ENCODE assay signal across 23 cellular contexts in genomic region chr18:25713104-25713503, GRCh38.
A peak's percentile ranks its signal among the peaks of the same experiment; 100 is the strongest.
DNase-seq lines count a peak whose midpoint lies in the region; ATAC-seq, FAIRE-seq and TF ChIP-seq lines count a peak whose summit lies in the region.
"Had no signal": no experiment of that assay in that cellular context is flagged by ENCODE, and none has a peak within 500 bp of the region (broad histone marks: within the 10 kb centered on the region; RNA-seq: fewer than 3 reads in every experiment).

No MANE protein-coding gene starts in this region.

- H3K4me2 ChIP-seq in A549: no peak overlapping the region
- H3K4me2 ChIP-seq in IMR-90 (ENCODE audit: low read depth, low read length): no peak overlapping the region
- H3K4me2 ChIP-seq in H1 (ENCODE audit: insufficient read depth in 1 of 2, low read depth in 2 of 2, low read length in 2 of 2): no peak overlapping the region
- H3K4me2 ChIP-seq: BLaER1 treated with 17β-estradiol and CSF1 and Interleukin-3, amounts not matched to agents 10 nM and 100 nM had no signal

- H4K5ac ChIP-seq in IMR-90 (ENCODE audit: low read depth, low read length) (no peak overlapping the region), H1 (ENCODE audit: insufficient read length, low read depth, low read length) (no peak overlapping the region)

- no peak overlapping the region for H3K4me3 Mint-ChIP-seq in activated CD4-positive, alpha-beta memory T cell treated with anti-CD3 and anti-CD28 coated beads for 36 hours
- H3K4me3 Mint-ChIP-seq: B cell; CD4-positive, alpha-beta T cell; CD8-positive, alpha-beta T cell had no signal

- H2BK15ac ChIP-seq in IMR-90 (ENCODE audit: low read depth, low read length) (no peak overlapping the region), H1 (ENCODE audit: low read length) (no peak overlapping the region)

- H3K4me3 ChIP-seq in A549: no peak overlapping the region
- no peak overlapping the region for H3K4me3 ChIP-seq in IMR-90 (ENCODE audit: insufficient read depth, low read depth, low read length)
- no peak overlapping the region for H3K4me3 ChIP-seq in H1 (ENCODE audit: extremely low read depth in 1 of 4, insufficient read depth in 2 of 4, low read depth in 3 of 4, low read length in 4 of 4)
- H3K4me3 ChIP-seq in fibroblast of mammary gland (ENCODE audit: control insufficient read depth, low read depth, low read length): no peak overlapping the region
- H3K4me3 ChIP-seq: BLaER1 treated with 17β-estradiol and CSF1 and Interleukin-3, amounts not matched to agents 10 nM and 100 nM had no signal

- no peak overlapping the region for H2AK9ac ChIP-seq in IMR-90 (replicated peaks; ENCODE audit: low read depth, low read length, poor library complexity)

- H2BK20ac ChIP-seq in IMR-90 (ENCODE audit: low read depth, low read length): no peak overlapping the region
- no peak overlapping the region for H2BK20ac ChIP-seq in H1 (ENCODE audit: low read length)

- H2BK120ac ChIP-seq in IMR-90 (ENCODE audit: low read depth, low read length) (no peak overlapping the region), H1 (replicated peaks; ENCODE audit: low read depth, low read length) (no peak overlapping the region)

- in situ Hi-C loops in IMR-90 (cut with MboI; ENCODE audit: low sequenced_read_pairs): no loop called here

- H3K4me1 Mint-ChIP-seq in activated CD4-positive, alpha-beta memory T cell treated with anti-CD3 and anti-CD28 coated beads for 36 hours (ENCODE audit: low read depth): no peaks in the 10 kb centered on the region
- H3K4me1 Mint-ChIP-seq: B cell had no signal

- H3K79me2 ChIP-seq in H1 (ENCODE audit: control insufficient read depth in 1 of 2, insufficient read depth in 2 of 2, low read length in 2 of 2): no peaks in the 10 kb centered on the region

- H3K23ac ChIP-seq in IMR-90 (ENCODE audit: low read depth, low read length) (no peak overlapping the region), H1 (ENCODE audit: insufficient read length) (no peak overlapping the region)

- H3K9me1 ChIP-seq in IMR-90 (ENCODE audit: insufficient read depth, low read length): no peaks in the 10 kb centered on the region

- no peaks in the 10 kb centered on the region for H3K36me3 Mint-ChIP-seq in activated CD4-positive, alpha-beta memory T cell treated with anti-CD3 and anti-CD28 coated beads for 36 hours
- H3K36me3 Mint-ChIP-seq: CD8-positive, alpha-beta T cell had no signal

- H3K27me3 Mint-ChIP-seq in activated CD4-positive, alpha-beta memory T cell treated with anti-CD3 and anti-CD28 coated beads for 36 hours: peaks cover 4% of the 10 kb centered on the region

- POLR2A ChIA-PET in A549 (lab: Yijun Ruan, JAX): no interaction called here
- POLR2A ChIA-PET in IMR-90 (lab: Charles Lee; ENCODE audit: unreplicated experiment): no interaction called here
- POLR2A ChIA-PET in H1 (lab: Charles Lee; ENCODE audit: partially characterized antibody): no interaction called here
- POLR2A ChIA-PET in activated CD4-positive, alpha-beta memory T cell treated with anti-CD3 and anti-CD28 coated beads for 36 hours (lab: Charles Lee): no interaction called here

- intact Hi-C loops in IMR-90 (cut with micrococcal nuclease): no loop called here
- intact Hi-C loops in activated CD4-positive, alpha-beta memory T cell treated with anti-CD3 and anti-CD28 coated beads for 36 hours (cut with micrococcal nuclease): no loop called here

- CTCF ChIA-PET in A549 (lab: Yijun Ruan, JAX): no interaction called here
- CTCF ChIA-PET in IMR-90 (lab: Yijun Ruan, JAX): no interaction called here
- CTCF ChIA-PET in H1 (lab: Charles Lee; ENCODE audit: partially characterized antibody): no interaction called here
- CTCF ChIA-PET in activated CD4-positive, alpha-beta memory T cell treated with anti-CD3 and anti-CD28 coated beads for 36 hours (lab: Charles Lee): no interaction called here

- no peaks in the 10 kb centered on the region for H3K23me2 ChIP-seq in H1 (ENCODE audit: low read depth, low read length)

- H4K91ac ChIP-seq in IMR-90 (ENCODE audit: insufficient read depth, low read depth, low read length) (no peak overlapping the region), H1 (replicated peaks; ENCODE audit: insufficient read length, low read length) (no peak overlapping the region)

- H3K4me1 ChIP-seq in A549 (no peaks in the 10 kb centered on the region), IMR-90 (ENCODE audit: control insufficient read depth, insufficient read depth, low read length) (no peaks in the 10 kb centered on the region), H1 (replicated peaks in 1 of 4; ENCODE audit: control insufficient read depth in 3 of 4, insufficient read depth in 4 of 4, low read length in 3 of 4) (no peaks in the 10 kb centered on the region)
- H3K4me1 ChIP-seq: Caco-2 had no signal

- H3K27ac ChIP-seq in A549 (no peak overlapping the region), IMR-90 (ENCODE audit: insufficient read depth, low read length) (no peak overlapping the region), H1 (ENCODE audit: low read depth, low read length) (no peak overlapping the region)
- H3K27ac ChIP-seq: BLaER1 treated with 17β-estradiol and CSF1 and Interleukin-3, amounts not matched to agents 10 nM and 100 nM; C4-2B had no signal

- DNase-seq in A549 (ENCODE audit: low read depth in 1 of 2, low spot score in 1 of 2) (no peak), IMR-90 (no peak), H1 (ENCODE audit: low read depth in 1 of 2, low spot score in 2 of 2) (no peak), fibroblast of mammary gland (ENCODE audit: low read depth) (peak; percentile 7)
- no peak for DNase-seq in activated CD4-positive, alpha-beta memory T cell treated with anti-CD3 and anti-CD28 coated beads for 36 hours
- DNase-seq: 8988T; AML-193; Caco-2; Calu3; CD4-positive, alpha-beta T cell; CD8-positive, alpha-beta T cell; DMS79 treated with DMSO at 0.1 percent for 48 hours; GF-D8 had no signal

- FAIRE-seq in A549 (lab: Jason Lieb, UNC) (no peak), H1 (lab: Jason Lieb, UNC) (no peak)
- FAIRE-seq: A204.1, D721Med, G401.6, GM12891, GM19239 had no signal

- H4K8ac ChIP-seq in IMR-90 (ENCODE audit: low read depth in 2 of 2, low read length in 2 of 2) (no peak overlapping the region), H1 (ENCODE audit: extremely low read depth, insufficient read depth, low read length) (no peak overlapping the region)

- H3K9me3 Mint-ChIP-seq in activated CD4-positive, alpha-beta memory T cell treated with anti-CD3 and anti-CD28 coated beads for 36 hours: peaks cover 4% of the 10 kb centered on the region

- no TSS peak for BruUV-seq in IMR-90 (replicated peaks; lab: Mats Ljungman, UMichigan)

- H3K27me3 ChIP-seq in IMR-90 (ENCODE audit: control insufficient read depth, insufficient read depth, low read length): peaks cover 17% of the 10 kb centered on the region
- no peaks in the 10 kb centered on the region for H3K27me3 ChIP-seq in H1 (replicated peaks in 1 of 4; ENCODE audit: control insufficient read depth in 3 of 4, extremely low read depth in 1 of 4, insufficient read depth in 3 of 4, low read length in 3 of 4)
- H3K27me3 ChIP-seq: BLaER1 treated with 17β-estradiol and CSF1 and Interleukin-3, amounts not matched to agents 10 nM and 100 nM had no signal

- H3K9me3 ChIP-seq in A549: no peaks in the 10 kb centered on the region
- H3K9me3 ChIP-seq in IMR-90 (ENCODE audit: control insufficient read depth, insufficient read depth, low read length): 0 out of 2 replicates have a peak, but pooled peaks cover 2% of the 10 kb centered on the region
- H3K9me3 ChIP-seq in H1 (ENCODE audit: insufficient read depth in 2 of 2, low read depth in 1 of 2, low read length in 1 of 2): peaks cover 8 to 19% of the 10 kb centered on the region in 2 experiments; a peak in 3 of 4 replicates
- H3K9me3 ChIP-seq: Caco-2 had no signal

- TF ChIP-seq EP300 in A549 (IDR thresholded peaks at IDR 0.05): no peak
- TF ChIP-seq EP300 in H1 (IDR thresholded peaks at IDR 0.05; ENCODE audit: borderline replicate concordance in 1 of 2, low read depth in 2 of 2, low read length in 2 of 2): no peak

- TF ChIP-seq POLR2A in A549 (IDR thresholded peaks at IDR 0.05; ENCODE audit: low read length) (no peak), IMR-90 (IDR thresholded peaks at IDR 0.05; ENCODE audit: low read depth, low read length) (no peak), H1 (IDR thresholded peaks at IDR 0.05; ENCODE audit: control extremely low read depth in 1 of 2, low read depth in 2 of 2, low read length in 2 of 2) (no peak)

- H2AFZ ChIP-seq in IMR-90 (replicated peaks; ENCODE audit: low read length, poor library complexity): no peak overlapping the region
- H2AFZ ChIP-seq in H1 (ENCODE audit: low read length): no peak overlapping the region

- H3K9ac ChIP-seq in IMR-90 (ENCODE audit: low read depth, low read length) (no peak overlapping the region), H1 (replicated peaks in 1 of 4; ENCODE audit: extremely low read depth in 1 of 4, low read depth in 3 of 4, low read length in 3 of 4) (no peak overlapping the region)
- H3K9ac ChIP-seq: BLaER1 treated with 17β-estradiol and CSF1 and Interleukin-3, amounts not matched to agents 10 nM and 100 nM had no signal

- H2AK5ac ChIP-seq in IMR-90 (ENCODE audit: low read depth, low read length) (no peak overlapping the region), H1 (ENCODE audit: low read depth, low read length) (no peak overlapping the region)

- no peak overlapping the region for H2BK12ac ChIP-seq in H1 (ENCODE audit: low read depth, low read length)

- H3K36me3 ChIP-seq in IMR-90 (ENCODE audit: control insufficient read depth, insufficient read depth, low read length): no peaks in the 10 kb centered on the region
- H3K36me3 ChIP-seq in H1 (ENCODE audit: control insufficient read depth in 2 of 4, insufficient read depth in 4 of 4, low read length in 3 of 4): no peaks in the 10 kb centered on the region
- H3K36me3 ChIP-seq: BLaER1 treated with 17β-estradiol and CSF1 and Interleukin-3, amounts not matched to agents 10 nM and 100 nM had no signal

- no peak overlapping the region for H2BK5ac ChIP-seq in IMR-90 (ENCODE audit: low read depth, low read length, poor library complexity, severe bottlenecking)
- no peak overlapping the region for H2BK5ac ChIP-seq in H1 (ENCODE audit: low read depth, low read length)

- no peak for TF ChIP-seq RAD21 in A549 (conservative IDR thresholded peaks at IDR 0.05 in 1 of 2, IDR thresholded peaks at IDR 0.05 in 1 of 2)
- TF ChIP-seq RAD21 in IMR-90 (IDR thresholded peaks at IDR 0.05; ENCODE audit: low read length): no peak
- no peak for TF ChIP-seq RAD21 in H1 (IDR thresholded peaks at IDR 0.05 in 1 of 2, conservative IDR thresholded peaks at IDR 0.05 in 1 of 2; ENCODE audit: low read depth in 2 of 2, low read length in 2 of 2)

- H3K56ac ChIP-seq in IMR-90 (ENCODE audit: extremely low read depth, insufficient read depth, low read length): no peak overlapping the region
- no peak overlapping the region for H3K56ac ChIP-seq in H1 (replicated peaks; ENCODE audit: insufficient read length, low read depth, low read length)

- 2% methylated on average over 2 of the region's 4 CpGs for WGBS in A549 (ENCODE audit: missing lambda C conversion rate)
- WGBS in IMR-90 (ENCODE audit: extremely low coverage in 2 of 2, insufficient read length in 1 of 2), 2 experiments: no CpG with 5 or more reads among the region's 4 CpGs
- 92% methylated on average over 4 of the region's 4 CpGs; no CpG with 5 or more reads in 1 of the 2 experiments for WGBS in H1 (ENCODE audit: extremely low coverage in 1 of 2, insufficient coverage in 1 of 2, insufficient read length in 1 of 2, insufficient replicate concordance in 2 of 2, low coverage in 1 of 2, low lambda C conversion rate in 2 of 2, missing lambda C conversion rate in 1 of 2), 2 experiments

- H3K27ac Mint-ChIP-seq in activated CD4-positive, alpha-beta memory T cell treated with anti-CD3 and anti-CD28 coated beads for 36 hours: no peak overlapping the region
- H3K27ac Mint-ChIP-seq: B cell; CD4-positive, alpha-beta T cell; CD8-positive, alpha-beta T cell had no signal

- no peak overlapping the region for H3K14ac ChIP-seq in IMR-90 (replicated peaks; ENCODE audit: low read depth, low read length)
- H3K14ac ChIP-seq in H1 (ENCODE audit: insufficient read length): no peak overlapping the region

- H3K18ac ChIP-seq in IMR-90 (ENCODE audit: low read depth, low read length) (no peak overlapping the region), H1 (ENCODE audit: extremely low read depth, low read length) (no peak overlapping the region)

- H3K4ac ChIP-seq in IMR-90 (ENCODE audit: low read depth, low read length) (no peak overlapping the region), H1 (replicated peaks; ENCODE audit: insufficient read length, low read depth, low read length) (no peak overlapping the region)

- H4K20me1 ChIP-seq in IMR-90 (ENCODE audit: insufficient read depth, low read length) (no peaks in the 10 kb centered on the region), H1 (replicated peaks in 1 of 2; ENCODE audit: control insufficient read depth in 1 of 2, insufficient read depth in 2 of 2, low read length in 2 of 2) (no peaks in the 10 kb centered on the region)
- H4K20me1 ChIP-seq: BLaER1 treated with 17β-estradiol and CSF1 and Interleukin-3, amounts not matched to agents 10 nM and 100 nM had no signal

- no peaks in the 10 kb centered on the region for H3K79me1 ChIP-seq in IMR-90 (ENCODE audit: low read depth in 1 of 2, low read length in 2 of 2)
- no peaks in the 10 kb centered on the region for H3K79me1 ChIP-seq in H1 (ENCODE audit: low read depth, low read length)

- TF ChIP-seq CTCF in A549 (IDR thresholded peaks at IDR 0.05) (no peak), IMR-90 (conservative IDR thresholded peaks at IDR 0.05; ENCODE audit: low read depth, low read length) (no peak), H1 (IDR thresholded peaks at IDR 0.05; ENCODE audit: control extremely low read depth in 1 of 3, insufficient read depth in 1 of 3, low read depth in 1 of 3, low read length in 3 of 3) (no peak), fibroblast of mammary gland (conservative IDR thresholded peaks at IDR 0.05; ENCODE audit: control insufficient read depth, insufficient read depth, low read depth, low read length) (no peak)

- ATAC-seq in A549 (no peak), IMR-90 (ENCODE audit: low read depth) (no peak), GM21825 (IDR thresholded peaks at IDR 0.05; ENCODE audit: unreplicated experiment) (no peak), HG03521 (IDR thresholded peaks at IDR 0.05; ENCODE audit: unreplicated experiment) (no peak)
- ATAC-seq: CD8-positive, alpha-beta T cell had no signal

- dilution Hi-C loops in IMR-90 (cut with HindIII; ENCODE audit: low sequenced_read_pairs, unreplicated experiment): no loop called here

Comparison
In these comparisons a context has a peak if more than half of its experiments do, and no peak if none do; other contexts are left out.
1. Of the 18 proteins assayed by ChIP-seq in both H1 and A549: peak only in H1: none; only in A549: none; in both: MAFK; in neither: 17.